Comparison of ENCODE assay signal across 1 cellular context in genomic region chr1:10788592-10789006, GRCh38.
TF ChIP-seq lines count a peak whose summit lies in the region.

No MANE protein-coding gene starts in this region.

TF ChIP-seq in GM23338, 12 proteins besides CTCF, POLR2A, EP300 and RAD21 (continued from another document):
- no peak for TF ChIP-seq ZNF462 (CRISPR knock-in tag; IDR thresholded peaks at IDR 0.05)
- TF ChIP-seq ZNF114 (CRISPR knock-in tag; IDR thresholded peaks at IDR 0.05), result no peak
